1 cellular context compared by ENCODE assay signal in the genomic region with DNA sequence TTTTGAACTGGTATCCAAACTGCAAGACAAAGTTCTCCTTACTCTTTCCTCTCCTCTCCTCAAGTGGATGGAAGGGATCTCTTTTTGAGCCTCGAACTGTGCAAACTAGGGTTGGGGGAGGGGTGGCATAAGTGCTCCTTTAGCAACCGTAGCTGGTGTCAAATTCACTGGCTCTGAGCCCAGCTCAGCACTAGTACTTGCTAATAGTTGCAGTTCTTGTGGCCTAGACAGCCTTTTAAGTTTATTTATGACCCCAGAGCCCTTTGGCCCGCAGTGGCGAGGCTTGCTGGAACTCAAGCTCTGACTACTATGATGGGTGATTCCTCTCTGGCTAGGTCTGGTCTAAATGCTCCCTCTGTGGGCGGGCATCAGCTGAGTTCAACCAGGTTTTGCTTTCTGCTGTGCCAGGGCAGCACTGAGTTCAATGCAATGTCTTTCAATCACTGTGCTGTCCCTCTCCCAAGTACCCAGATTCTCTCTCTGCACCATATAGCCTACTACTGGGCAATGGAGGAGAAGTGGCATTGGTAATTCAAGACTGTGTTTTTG.
TF ChIP-seq lines count a peak whose summit lies in the region.

No MANE protein-coding gene starts in this region.

TF ChIP-seq in WTC11, 78 proteins besides CTCF, POLR2A, EP300 and RAD21 (continued from another document):
- TF ChIP-seq, protein P1, sequence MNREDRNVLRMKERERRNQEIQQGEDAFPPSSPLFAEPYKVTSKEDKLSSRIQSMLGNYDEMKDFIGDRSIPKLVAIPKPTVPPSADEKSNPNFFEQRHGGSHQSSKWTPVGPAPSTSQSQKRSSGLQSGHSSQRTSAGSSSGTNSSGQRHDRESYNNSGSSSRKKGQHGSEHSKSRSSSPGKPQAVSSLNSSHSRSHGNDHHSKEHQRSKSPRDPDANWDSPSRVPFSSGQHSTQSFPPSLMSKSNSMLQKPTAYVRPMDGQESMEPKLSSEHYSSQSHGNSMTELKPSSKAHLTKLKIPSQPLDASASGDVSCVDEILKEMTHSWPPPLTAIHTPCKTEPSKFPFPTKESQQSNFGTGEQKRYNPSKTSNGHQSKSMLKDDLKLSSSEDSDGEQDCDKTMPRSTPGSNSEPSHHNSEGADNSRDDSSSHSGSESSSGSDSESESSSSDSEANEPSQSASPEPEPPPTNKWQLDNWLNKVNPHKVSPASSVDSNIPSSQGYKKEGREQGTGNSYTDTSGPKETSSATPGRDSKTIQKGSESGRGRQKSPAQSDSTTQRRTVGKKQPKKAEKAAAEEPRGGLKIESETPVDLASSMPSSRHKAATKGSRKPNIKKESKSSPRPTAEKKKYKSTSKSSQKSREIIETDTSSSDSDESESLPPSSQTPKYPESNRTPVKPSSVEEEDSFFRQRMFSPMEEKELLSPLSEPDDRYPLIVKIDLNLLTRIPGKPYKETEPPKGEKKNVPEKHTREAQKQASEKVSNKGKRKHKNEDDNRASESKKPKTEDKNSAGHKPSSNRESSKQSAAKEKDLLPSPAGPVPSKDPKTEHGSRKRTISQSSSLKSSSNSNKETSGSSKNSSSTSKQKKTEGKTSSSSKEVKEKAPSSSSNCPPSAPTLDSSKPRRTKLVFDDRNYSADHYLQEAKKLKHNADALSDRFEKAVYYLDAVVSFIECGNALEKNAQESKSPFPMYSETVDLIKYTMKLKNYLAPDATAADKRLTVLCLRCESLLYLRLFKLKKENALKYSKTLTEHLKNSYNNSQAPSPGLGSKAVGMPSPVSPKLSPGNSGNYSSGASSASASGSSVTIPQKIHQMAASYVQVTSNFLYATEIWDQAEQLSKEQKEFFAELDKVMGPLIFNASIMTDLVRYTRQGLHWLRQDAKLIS (CRISPR knock-in tag; IDR thresholded peaks at IDR 0.05; ENCODE audit: borderline replicate concordance): no peak
- TF ChIP-seq NR3C1 (CRISPR knock-in tag; conservative IDR thresholded peaks at IDR 0.05; ENCODE audit: low read depth): no peak
- no peak for TF ChIP-seq ATF1 (CRISPR knock-in tag; IDR thresholded peaks at IDR 0.05)
- TF ChIP-seq, protein P2, sequence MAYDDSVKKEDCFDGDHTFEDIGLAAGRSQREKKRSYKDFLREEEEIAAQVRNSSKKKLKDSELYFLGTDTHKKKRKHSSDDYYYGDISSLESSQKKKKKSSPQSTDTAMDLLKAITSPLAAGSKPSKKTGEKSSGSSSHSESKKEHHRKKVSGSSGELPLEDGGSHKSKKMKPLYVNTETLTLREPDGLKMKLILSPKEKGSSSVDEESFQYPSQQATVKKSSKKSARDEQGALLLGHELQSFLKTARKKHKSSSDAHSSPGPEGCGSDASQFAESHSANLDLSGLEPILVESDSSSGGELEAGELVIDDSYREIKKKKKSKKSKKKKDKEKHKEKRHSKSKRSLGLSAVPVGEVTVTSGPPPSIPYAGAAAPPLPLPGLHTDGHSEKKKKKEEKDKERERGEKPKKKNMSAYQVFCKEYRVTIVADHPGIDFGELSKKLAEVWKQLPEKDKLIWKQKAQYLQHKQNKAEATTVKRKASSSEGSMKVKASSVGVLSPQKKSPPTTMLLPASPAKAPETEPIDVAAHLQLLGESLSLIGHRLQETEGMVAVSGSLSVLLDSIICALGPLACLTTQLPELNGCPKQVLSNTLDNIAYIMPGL (CRISPR knock-in tag; IDR thresholded peaks at IDR 0.05): no peak
- TF ChIP-seq SMAD3 (CRISPR knock-in tag; IDR thresholded peaks at IDR 0.05; ENCODE audit: borderline replicate concordance): no peak
- TF ChIP-seq, protein P3, sequence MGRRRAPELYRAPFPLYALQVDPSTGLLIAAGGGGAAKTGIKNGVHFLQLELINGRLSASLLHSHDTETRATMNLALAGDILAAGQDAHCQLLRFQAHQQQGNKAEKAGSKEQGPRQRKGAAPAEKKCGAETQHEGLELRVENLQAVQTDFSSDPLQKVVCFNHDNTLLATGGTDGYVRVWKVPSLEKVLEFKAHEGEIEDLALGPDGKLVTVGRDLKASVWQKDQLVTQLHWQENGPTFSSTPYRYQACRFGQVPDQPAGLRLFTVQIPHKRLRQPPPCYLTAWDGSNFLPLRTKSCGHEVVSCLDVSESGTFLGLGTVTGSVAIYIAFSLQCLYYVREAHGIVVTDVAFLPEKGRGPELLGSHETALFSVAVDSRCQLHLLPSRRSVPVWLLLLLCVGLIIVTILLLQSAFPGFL (CRISPR knock-in tag; IDR thresholded peaks at IDR 0.05; ENCODE audit: borderline replicate concordance): no peak
- TF ChIP-seq ELF4 (CRISPR knock-in tag; IDR thresholded peaks at IDR 0.05; ENCODE audit: low read depth): no peak
- TF ChIP-seq RORB (CRISPR knock-in tag; IDR thresholded peaks at IDR 0.05): no peak
- no peak for TF ChIP-seq ZNF416 (CRISPR knock-in tag; IDR thresholded peaks at IDR 0.05)
